Comparison of ENCODE assay signal across 1 cellular context in the genomic region with DNA sequence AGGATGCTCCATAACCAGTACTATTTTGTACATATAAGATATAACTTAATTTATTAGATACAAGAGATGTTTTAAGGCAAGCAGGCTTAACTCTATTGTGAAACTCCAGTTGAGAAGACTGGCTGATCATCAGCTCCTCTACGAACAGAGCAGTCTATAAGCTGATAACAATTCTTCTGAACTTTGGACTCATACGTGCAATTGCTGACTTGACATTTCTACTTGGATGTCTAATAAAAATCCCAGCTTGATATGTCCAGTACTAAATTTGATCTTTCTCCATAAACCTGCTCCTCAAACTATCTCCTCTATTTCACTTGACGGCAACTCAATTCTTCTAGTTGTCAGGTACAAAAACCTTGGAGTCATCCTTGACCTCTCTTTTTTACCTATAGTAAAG.
TF ChIP-seq lines count a peak whose summit lies in the region.

No MANE protein-coding gene starts in this region.

TF ChIP-seq in HepG2, 621 proteins besides CTCF, POLR2A, EP300 and RAD21 (continued from another document):
- TF ChIP-seq KAT7 (CRISPR knock-in tag; IDR thresholded peaks at IDR 0.05; ENCODE audit: borderline replicate concordance) (no peak), MAFF (IDR thresholded peaks at IDR 0.05; ENCODE audit: low read depth, low read length) (peak; percentile 97), ZNF839 (CRISPR knock-in tag; IDR thresholded peaks at IDR 0.05; ENCODE audit: borderline replicate concordance) (no peak), NFKBIZ (CRISPR knock-in tag; IDR thresholded peaks at IDR 0.05) (no peak), NPAS2 (CRISPR knock-in tag; IDR thresholded peaks at IDR 0.05; ENCODE audit: borderline replicate concordance) (no peak), HNF4A (CRISPR knock-in tag; IDR thresholded peaks at IDR 0.05) (0 out of 2 replicates have a peak, but pooled peaks have one; percentile 11), KDM5A (IDR thresholded peaks at IDR 0.05; ENCODE audit: borderline replicate concordance, low read length) (no peak), MAFK (conservative IDR thresholded peaks at IDR 0.05 in 1 of 2, IDR thresholded peaks at IDR 0.05 in 1 of 2; ENCODE audit: low read length in 2 of 2) (peak; percentile 96 to 99), ZNF792 (CRISPR knock-in tag; IDR thresholded peaks at IDR 0.05) (no peak)
- TF ChIP-seq, protein P1, sequence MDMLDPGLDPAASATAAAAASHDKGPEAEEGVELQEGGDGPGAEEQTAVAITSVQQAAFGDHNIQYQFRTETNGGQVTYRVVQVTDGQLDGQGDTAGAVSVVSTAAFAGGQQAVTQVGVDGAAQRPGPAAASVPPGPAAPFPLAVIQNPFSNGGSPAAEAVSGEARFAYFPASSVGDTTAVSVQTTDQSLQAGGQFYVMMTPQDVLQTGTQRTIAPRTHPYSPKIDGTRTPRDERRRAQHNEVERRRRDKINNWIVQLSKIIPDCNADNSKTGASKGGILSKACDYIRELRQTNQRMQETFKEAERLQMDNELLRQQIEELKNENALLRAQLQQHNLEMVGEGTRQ (IDR thresholded peaks at IDR 0.05; ENCODE audit: low read depth, low read length): no peak
- TF ChIP-seq, protein P1 (CRISPR knock-in tag; IDR thresholded peaks at IDR 0.05; ENCODE audit: borderline replicate concordance): no peak
TF ChIP-seq in HepG2: peak in this region for 3.
